Comparison of ENCODE assay signal across 1 cellular context in the genomic region with DNA sequence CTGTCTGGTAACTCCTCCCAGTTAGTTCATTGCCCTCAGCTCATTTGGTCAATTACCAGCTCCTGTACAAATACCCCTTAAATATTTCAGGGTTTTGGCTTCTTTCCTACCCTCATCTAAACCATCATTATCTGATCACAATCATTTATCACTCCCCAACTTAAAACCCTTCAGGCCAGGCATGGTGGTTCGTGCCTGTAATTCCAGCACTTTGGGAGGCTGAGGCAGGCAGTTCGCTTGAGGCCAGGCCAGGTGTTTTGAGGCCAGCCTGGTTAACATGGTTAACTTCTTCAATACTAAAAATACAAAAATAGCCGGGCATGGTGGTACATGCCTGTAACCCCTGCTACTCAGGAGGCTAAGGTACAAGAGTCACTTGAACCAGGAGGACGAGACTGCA.
TF ChIP-seq lines count a peak whose summit lies in the region.

No MANE protein-coding gene starts in this region.

TF ChIP-seq in GM23338, 12 proteins besides CTCF, POLR2A, EP300 and RAD21:
- no peak for TF ChIP-seq NANOG (IDR thresholded peaks at IDR 0.05; ENCODE audit: borderline replicate concordance)
- TF ChIP-seq CREB1 (CRISPR knock-in tag; IDR thresholded peaks at IDR 0.05; ENCODE audit: low read depth): no peak
- no peak for TF ChIP-seq EZH2 (IDR thresholded peaks at IDR 0.05; ENCODE audit: low read depth, unreplicated experiment)
- TF ChIP-seq ZNF331 (CRISPR knock-in tag; IDR thresholded peaks at IDR 0.05; ENCODE audit: low read depth): no peak
- TF ChIP-seq, protein P1, sequence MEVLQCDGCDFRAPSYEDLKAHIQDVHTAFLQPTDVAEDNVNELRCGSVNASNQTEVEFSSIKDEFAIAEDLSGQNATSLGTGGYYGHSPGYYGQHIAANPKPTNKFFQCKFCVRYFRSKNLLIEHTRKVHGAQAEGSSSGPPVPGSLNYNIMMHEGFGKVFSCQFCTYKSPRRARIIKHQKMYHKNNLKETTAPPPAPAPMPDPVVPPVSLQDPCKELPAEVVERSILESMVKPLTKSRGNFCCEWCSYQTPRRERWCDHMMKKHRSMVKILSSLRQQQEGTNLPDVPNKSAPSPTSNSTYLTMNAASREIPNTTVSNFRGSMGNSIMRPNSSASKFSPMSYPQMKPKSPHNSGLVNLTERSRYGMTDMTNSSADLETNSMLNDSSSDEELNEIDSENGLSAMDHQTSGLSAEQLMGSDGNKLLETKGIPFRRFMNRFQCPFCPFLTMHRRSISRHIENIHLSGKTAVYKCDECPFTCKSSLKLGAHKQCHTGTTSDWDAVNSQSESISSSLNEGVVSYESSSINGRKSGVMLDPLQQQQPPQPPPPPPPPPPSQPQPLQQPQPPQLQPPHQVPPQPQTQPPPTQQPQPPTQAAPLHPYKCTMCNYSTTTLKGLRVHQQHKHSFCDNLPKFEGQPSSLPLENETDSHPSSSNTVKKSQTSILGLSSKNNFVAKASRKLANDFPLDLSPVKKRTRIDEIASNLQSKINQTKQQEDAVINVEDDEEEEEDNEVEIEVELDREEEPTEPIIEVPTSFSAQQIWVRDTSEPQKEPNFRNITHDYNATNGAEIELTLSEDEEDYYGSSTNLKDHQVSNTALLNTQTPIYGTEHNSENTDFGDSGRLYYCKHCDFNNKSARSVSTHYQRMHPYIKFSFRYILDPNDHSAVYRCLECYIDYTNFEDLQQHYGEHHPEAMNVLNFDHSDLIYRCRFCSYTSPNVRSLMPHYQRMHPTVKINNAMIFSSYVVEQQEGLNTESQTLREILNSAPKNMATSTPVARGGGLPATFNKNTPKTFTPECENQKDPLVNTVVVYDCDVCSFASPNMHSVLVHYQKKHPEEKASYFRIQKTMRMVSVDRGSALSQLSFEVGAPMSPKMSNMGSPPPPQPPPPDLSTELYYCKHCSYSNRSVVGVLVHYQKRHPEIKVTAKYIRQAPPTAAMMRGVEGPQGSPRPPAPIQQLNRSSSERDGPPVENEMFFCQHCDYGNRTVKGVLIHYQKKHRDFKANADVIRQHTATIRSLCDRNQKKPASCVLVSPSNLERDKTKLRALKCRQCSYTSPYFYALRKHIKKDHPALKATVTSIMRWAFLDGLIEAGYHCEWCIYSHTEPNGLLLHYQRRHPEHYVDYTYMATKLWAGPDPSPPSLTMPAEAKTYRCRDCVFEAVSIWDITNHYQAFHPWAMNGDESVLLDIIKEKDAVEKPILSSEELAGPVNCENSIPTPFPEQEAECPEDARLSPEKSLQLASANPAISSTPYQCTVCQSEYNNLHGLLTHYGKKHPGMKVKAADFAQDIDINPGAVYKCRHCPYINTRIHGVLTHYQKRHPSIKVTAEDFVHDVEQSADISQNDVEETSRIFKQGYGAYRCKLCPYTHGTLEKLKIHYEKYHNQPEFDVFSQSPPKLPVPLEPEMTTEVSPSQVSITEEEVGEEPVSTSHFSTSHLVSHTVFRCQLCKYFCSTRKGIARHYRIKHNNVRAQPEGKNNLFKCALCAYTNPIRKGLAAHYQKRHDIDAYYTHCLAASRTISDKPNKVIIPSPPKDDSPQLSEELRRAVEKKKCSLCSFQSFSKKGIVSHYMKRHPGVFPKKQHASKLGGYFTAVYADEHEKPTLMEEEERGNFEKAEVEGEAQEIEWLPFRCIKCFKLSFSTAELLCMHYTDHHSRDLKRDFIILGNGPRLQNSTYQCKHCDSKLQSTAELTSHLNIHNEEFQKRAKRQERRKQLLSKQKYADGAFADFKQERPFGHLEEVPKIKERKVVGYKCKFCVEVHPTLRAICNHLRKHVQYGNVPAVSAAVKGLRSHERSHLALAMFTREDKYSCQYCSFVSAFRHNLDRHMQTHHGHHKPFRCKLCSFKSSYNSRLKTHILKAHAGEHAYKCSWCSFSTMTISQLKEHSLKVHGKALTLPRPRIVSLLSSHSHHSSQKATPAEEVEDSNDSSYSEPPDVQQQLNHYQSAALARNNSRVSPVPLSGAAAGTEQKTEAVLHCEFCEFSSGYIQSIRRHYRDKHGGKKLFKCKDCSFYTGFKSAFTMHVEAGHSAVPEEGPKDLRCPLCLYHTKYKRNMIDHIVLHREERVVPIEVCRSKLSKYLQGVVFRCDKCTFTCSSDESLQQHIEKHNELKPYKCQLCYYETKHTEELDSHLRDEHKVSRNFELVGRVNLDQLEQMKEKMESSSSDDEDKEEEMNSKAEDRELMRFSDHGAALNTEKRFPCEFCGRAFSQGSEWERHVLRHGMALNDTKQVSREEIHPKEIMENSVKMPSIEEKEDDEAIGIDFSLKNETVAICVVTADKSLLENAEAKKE (CRISPR knock-in tag; IDR thresholded peaks at IDR 0.05): no peak
- TF ChIP-seq, protein P2, sequence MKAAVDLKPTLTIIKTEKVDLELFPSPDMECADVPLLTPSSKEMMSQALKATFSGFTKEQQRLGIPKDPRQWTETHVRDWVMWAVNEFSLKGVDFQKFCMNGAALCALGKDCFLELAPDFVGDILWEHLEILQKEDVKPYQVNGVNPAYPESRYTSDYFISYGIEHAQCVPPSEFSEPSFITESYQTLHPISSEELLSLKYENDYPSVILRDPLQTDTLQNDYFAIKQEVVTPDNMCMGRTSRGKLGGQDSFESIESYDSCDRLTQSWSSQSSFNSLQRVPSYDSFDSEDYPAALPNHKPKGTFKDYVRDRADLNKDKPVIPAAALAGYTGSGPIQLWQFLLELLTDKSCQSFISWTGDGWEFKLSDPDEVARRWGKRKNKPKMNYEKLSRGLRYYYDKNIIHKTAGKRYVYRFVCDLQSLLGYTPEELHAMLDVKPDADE (IDR thresholded peaks at IDR 0.05): no peak
- no peak for TF ChIP-seq STAT1 (IDR thresholded peaks at IDR 0.05; ENCODE audit: unreplicated experiment)
